ENCODE assay signal across 19 cellular contexts in genomic region chr4:7585768-7586167, GRCh38.
DNase-seq lines count a peak whose midpoint lies in the region; ATAC-seq, FAIRE-seq and TF ChIP-seq lines count a peak whose summit lies in the region.
"Had no signal": no experiment of that assay in that cellular context is flagged by ENCODE, and none has a peak within 500 bp of the region (broad histone marks: within the 10 kb centered on the region; RNA-seq: fewer than 3 reads in every experiment).

No MANE protein-coding gene starts in this region.

- TF ChIP-seq CTCF in A549 (IDR thresholded peaks at IDR 0.05), result no peak
- no peak for TF ChIP-seq CTCF in RWPE2 (IDR thresholded peaks at IDR 0.05; ENCODE audit: poor library complexity, severe bottlenecking)
- TF ChIP-seq CTCF in fibroblast of villous mesenchyme (IDR thresholded peaks at IDR 0.05; ENCODE audit: insufficient read depth, low read depth, low read length), result no peak
- TF ChIP-seq CTCF in prostate gland (IDR thresholded peaks at IDR 0.05), result no peak
- TF ChIP-seq CTCF in gastrocnemius medialis (IDR thresholded peaks at IDR 0.05 in 4 of 5, conservative IDR thresholded peaks at IDR 0.05 in 1 of 5), result no peak

- peaks cover 10% of the 10 kb centered on the region for H3K4me1 ChIP-seq in A549
- H3K4me1 ChIP-seq in RWPE2 (ENCODE audit: insufficient read depth, poor library complexity, severe bottlenecking), result peaks cover 6% of the 10 kb centered on the region
- H3K4me1 ChIP-seq in prostate gland (replicated peaks), result no peaks in the 10 kb centered on the region
- no peaks in the 10 kb centered on the region for H3K4me1 ChIP-seq in gastrocnemius medialis

- TF ChIP-seq RAD21 in A549 (conservative IDR thresholded peaks at IDR 0.05 in 1 of 2, IDR thresholded peaks at IDR 0.05 in 1 of 2), result no peak; a peak in 1 of 5 replicates

- H3K36me3 ChIP-seq in RWPE2 (ENCODE audit: low read depth), result no peaks in the 10 kb centered on the region
- no peaks in the 10 kb centered on the region for H3K36me3 ChIP-seq in prostate gland
- no peaks in the 10 kb centered on the region for H3K36me3 ChIP-seq in gastrocnemius medialis

- H3K27ac ChIP-seq in A549 (peak overlapping the region in 1 of 2 experiments; percentile 49; a peak in 3 of 6 replicates), RWPE2 (ENCODE audit: poor library complexity, severe bottlenecking) (no peak overlapping the region), prostate gland (no peak overlapping the region), gastrocnemius medialis (no peak overlapping the region)
- H3K27ac ChIP-seq: 22Rv1; BLaER1 treated with 17β-estradiol and CSF1 and Interleukin-3, amounts not matched to agents 10 nM and 100 nM; HL-60 had no signal

- 0% methylated on average over 3 of the region's 3 CpGs for WGBS in A549 (ENCODE audit: missing lambda C conversion rate)
- 23% methylated on average over 3 of the region's 3 CpGs for WGBS in prostate gland

- intact Hi-C loops in prostate gland (cut with DNase I) (no loop called here), gastrocnemius medialis (cut with DNase I; ENCODE audit: low total_unique reads) (no loop called here)

- ATAC-seq in A549 (peak; percentile 81 to 88), RWPE2 (ENCODE audit: low read depth) (peak; percentile 27; the same call in 1 of the 3 replicates), HG02840 (IDR thresholded peaks at IDR 0.05; ENCODE audit: low FRiP score, unreplicated experiment) (no peak), gastrocnemius medialis (no peak), HG03045 (IDR thresholded peaks at IDR 0.05; ENCODE audit: unreplicated experiment) (no peak)
- ATAC-seq: CD8-positive, alpha-beta T cell; HCT116 had no signal

- H3K4me3 ChIP-seq in A549 (no peak overlapping the region), RWPE2 (ENCODE audit: severe bottlenecking) (no peak overlapping the region), fibroblast of villous mesenchyme (ENCODE audit: low read depth, low read length) (no peak overlapping the region), prostate gland (no peak overlapping the region), gastrocnemius medialis (no peak overlapping the region)
- H3K4me3 ChIP-seq: BLaER1 treated with 17β-estradiol and CSF1 and Interleukin-3, amounts not matched to agents 10 nM and 100 nM had no signal

- POLR2A ChIA-PET in A549 (lab: Yijun Ruan, JAX), result no interaction called here

- peak in 1 of 2 experiments; percentile 48; a peak in 1 of 5 replicates for TF ChIP-seq EP300 in A549 (IDR thresholded peaks at IDR 0.05)

- in situ Hi-C loops in gastrocnemius medialis (cut with MboI; ENCODE audit: low sequenced_read_pairs in 4 of 4), result no loop called here

- TF ChIP-seq POLR2A in A549 (IDR thresholded peaks at IDR 0.05; ENCODE audit: low read length) (no peak), prostate gland (IDR thresholded peaks at IDR 0.05) (no peak), gastrocnemius medialis (IDR thresholded peaks at IDR 0.05) (no peak)

- H3K9me3 ChIP-seq in A549 (peaks cover 12% of the 10 kb centered on the region; the same call in 2 of the 3 replicates), RWPE2 (ENCODE audit: severe bottlenecking) (no peaks in the 10 kb centered on the region), prostate gland (no peaks in the 10 kb centered on the region), gastrocnemius medialis (no peaks in the 10 kb centered on the region)

- FAIRE-seq in A549 (lab: Jason Lieb, UNC), result no peak

- DNase-seq in A549 (ENCODE audit: low read depth in 1 of 2, low spot score in 1 of 2), result peak; percentile 15 to 56
- no peak for DNase-seq in RWPE2 (ENCODE audit: low spot score)
- DNase-seq in fibroblast of villous mesenchyme (ENCODE audit: low read depth), result peak; percentile 6
- peak; percentile 66 for DNase-seq in prostate gland (ENCODE audit: low spot score)
- no peak for DNase-seq in gastrocnemius medialis
- no peak for DNase-seq in OCI-M2 (lab: John Stamatoyannopoulos, UW; ENCODE audit: unreplicated experiment)
- DNase-seq: Calu3; CD8-positive, alpha-beta T cell; DMS79 treated with DMSO at 0.1 percent for 48 hours; GF-D8; GOT3; H7; HFFc6 had no signal

- no peaks in the 10 kb centered on the region for H3K27me3 ChIP-seq in RWPE2 (ENCODE audit: insufficient read depth, poor library complexity, severe bottlenecking)
- H3K27me3 ChIP-seq in prostate gland (replicated peaks; ENCODE audit: insufficient read depth), result no peaks in the 10 kb centered on the region
- peaks cover 0 to 12% (median 3%) of the 10 kb centered on the region in 3 donors for H3K27me3 ChIP-seq in gastrocnemius medialis

- no peak overlapping the region; the same call in 2 of the 3 replicates for H3K4me2 ChIP-seq in A549
- H3K4me2 ChIP-seq: BLaER1 treated with 17β-estradiol and CSF1 and Interleukin-3, amounts not matched to agents 10 nM and 100 nM had no signal

- CTCF ChIA-PET in A549 (lab: Yijun Ruan, JAX), result interaction anchor here (0.8 to 1.7 kb wide), 4 partner anchors 25 to 391 kb away, joined by 3 to 4 read pairs (median 3); no protein-coding TSS in a partner anchor

TF ChIP-seq in A549, 52 proteins besides CTCF, POLR2A, EP300 and RAD21 (continues in another document):
- TF ChIP-seq BCL3 (IDR thresholded peaks at IDR 0.05), result 0 out of 3 replicates have a peak, but pooled peaks have one; percentile 28
- 0 out of 5 replicates have a peak, but pooled peaks of 1 of the 2 experiments have one; percentile 23 for TF ChIP-seq JUN (IDR thresholded peaks at IDR 0.05)
- no peak for TF ChIP-seq KDM1A (IDR thresholded peaks at IDR 0.05; ENCODE audit: low read depth)
- TF ChIP-seq JUNB (IDR thresholded peaks at IDR 0.05), result peak; percentile 61
- TF ChIP-seq ATOH8 (CRISPR knock-in tag; IDR thresholded peaks at IDR 0.05; ENCODE audit: low read depth), result no peak
- no peak for TF ChIP-seq HMGXB4 (CRISPR knock-in tag; IDR thresholded peaks at IDR 0.05; ENCODE audit: borderline replicate concordance)
- no peak for TF ChIP-seq RFX5 (IDR thresholded peaks at IDR 0.05)
- no peak for TF ChIP-seq SMC3 (IDR thresholded peaks at IDR 0.05)
- TF ChIP-seq TP53 (CRISPR knock-in tag; IDR thresholded peaks at IDR 0.05), result no peak
- TF ChIP-seq FOSL2 (IDR thresholded peaks at IDR 0.05), result peak; percentile 44
- TF ChIP-seq FOSL2 (CRISPR knock-in tag; IDR thresholded peaks at IDR 0.05), result no peak
- no peak for TF ChIP-seq HES2 (IDR thresholded peaks at IDR 0.05)
- peak; percentile 19; the same call in 1 of the 2 replicates for TF ChIP-seq GATA3 (IDR thresholded peaks at IDR 0.05; ENCODE audit: borderline replicate concordance)
- no peak for TF ChIP-seq MAZ (IDR thresholded peaks at IDR 0.05; ENCODE audit: borderline replicate concordance, low read depth, low read length)

Comparison
In these comparisons a context has a peak if more than half of its experiments do, and no peak if none do; other contexts are left out.
1. ATAC-seq: peak in A549 (2 of 2) and RWPE2 (single experiment); none in HG02840 (single experiment), gastrocnemius medialis (0 of 2) and HG03045 (single experiment).
2. DNase-seq: peak in A549 (2 of 2), fibroblast of villous mesenchyme (single experiment) and prostate gland (single experiment); none in RWPE2 (single experiment), gastrocnemius medialis (0 of 2) and OCI-M2 (single experiment).